ENCODE assay signal across 25 cellular contexts in genomic region chr13:70732611-70733010, GRCh38.
DNase-seq lines count a peak whose midpoint lies in the region; ATAC-seq and TF ChIP-seq lines count a peak whose summit lies in the region.
"Had no signal": no experiment of that assay in that cellular context is flagged by ENCODE, and none has a peak within 500 bp of the region (broad histone marks: within the 10 kb centered on the region; RNA-seq: fewer than 3 reads in every experiment).

No MANE protein-coding gene starts in this region.

- in situ Hi-C loops in GM23248 (cut with MboI): no loop called here

- no peaks in the 10 kb centered on the region for H3F3A ChIP-seq in GM23248 (ENCODE audit: insufficient read depth)

- H3K4me1 Mint-ChIP-seq in activated T-cell treated with anti-CD3 and anti-CD28 coated beads, Interleukin-2, amount 50 U/mL, for 72 hours (ENCODE audit: low read depth): no peaks in the 10 kb centered on the region
- H3K4me1 Mint-ChIP-seq: activated naive CD4-positive, alpha-beta T cell treated with anti-CD3 and anti-CD28 coated beads, Interleukin-2, amount 50 U/mL, for 24 hours; CD8-positive, alpha-beta memory T cell; stimulated activated effector memory CD8-positive, alpha-beta T cell treated with anti-CD3 and anti-CD28 coated beads, Interleukin-12 subunit alpha, Interleukin-12 subunit beta, amount 100 ng/mL, for 72 hours had no signal

- peak; percentile 49 for DNase-seq in COLO668 (lab: John Stamatoyannopoulos, UW; ENCODE audit: unreplicated experiment)
- DNase-seq in NCI-H1092 (lab: John Stamatoyannopoulos, UW): peak; percentile 89
- peak; percentile 68 to 82 for DNase-seq in NCI-H2081 (lab: John Stamatoyannopoulos, UW)
- peak; percentile 96 for DNase-seq in NCI-H69 (lab: John Stamatoyannopoulos, UW)
- DNase-seq in superior temporal gyrus (ENCODE audit: extremely low spot score): no peak
- DNase-seq in activated T-cell treated with anti-CD3 and anti-CD28 coated beads, Interleukin-2, amount 50 U/mL, for 72 hours: no peak
- DNase-seq in GM23248: no peak
- no peak for DNase-seq in coronary artery (ENCODE audit: low spot score)
- DNase-seq: anterior cingulate cortex; CD8-positive, alpha-beta memory T cell; esophagus squamous epithelium; left lung; NCI-H2029 treated with DMSO at 0.1 percent for 48 hours; NCI-H774; spleen; stimulated activated CD4-positive, alpha-beta T cell treated with anti-CD3 and anti-CD28 coated beads, Interleukin-2, amount 100 ng/mL, for 48 hours; uterus had no signal

- ATAC-seq in activated T-cell treated with anti-CD3 and anti-CD28 coated beads, Interleukin-2, amount 50 U/mL, for 72 hours (replicated peaks in 1 of 2): no peak
- ATAC-seq: A549; GM23338; K562; left lung; stimulated activated effector memory CD8-positive, alpha-beta T cell treated with anti-CD3 and anti-CD28 coated beads, Interleukin-12 subunit alpha, Interleukin-12 subunit beta, amount 100 ng/mL, for 72 hours; WTC11 had no signal

- TF ChIP-seq CTCF in coronary artery (IDR thresholded peaks at IDR 0.05): no peak

- no peak overlapping the region for H3K27ac Mint-ChIP-seq in activated T-cell treated with anti-CD3 and anti-CD28 coated beads, Interleukin-2, amount 50 U/mL, for 72 hours
- H3K27ac Mint-ChIP-seq: activated naive CD4-positive, alpha-beta T cell treated with anti-CD3 and anti-CD28 coated beads, Interleukin-2, amount 50 U/mL, for 24 hours; CD8-positive, alpha-beta memory T cell; GM23338; stimulated activated effector memory CD8-positive, alpha-beta T cell treated with anti-CD3 and anti-CD28 coated beads, Interleukin-12 subunit alpha, Interleukin-12 subunit beta, amount 100 ng/mL, for 72 hours; WTC11 had no signal

- H3K79me2 ChIP-seq in GM23248 (ENCODE audit: insufficient read depth): no peaks in the 10 kb centered on the region

- H3K4me3 ChIP-seq in GM23248 (no peak overlapping the region), coronary artery (no peak overlapping the region)
- H3K4me3 ChIP-seq: A549, esophagus squamous epithelium, GM23338, K562, left lung, right atrium auricular region, spleen, suprapubic skin, uterus had no signal

- H3K27me3 ChIP-seq in GM23248 (replicated peaks; ENCODE audit: insufficient read depth): no peaks in the 10 kb centered on the region
- H3K27me3 ChIP-seq: esophagus squamous epithelium, left lung, right atrium auricular region, spleen, suprapubic skin, uterus had no signal

- no peak overlapping the region for H2AFZ ChIP-seq in GM23248
- H2AFZ ChIP-seq: GM23338 had no signal

- H3K9ac ChIP-seq in GM23248: no peak overlapping the region

- H3K27me3 Mint-ChIP-seq in activated T-cell treated with anti-CD3 and anti-CD28 coated beads, Interleukin-2, amount 50 U/mL, for 72 hours (ENCODE audit: low read depth): no peaks in the 10 kb centered on the region
- H3K27me3 Mint-ChIP-seq: activated naive CD4-positive, alpha-beta T cell treated with anti-CD3 and anti-CD28 coated beads, Interleukin-2, amount 50 U/mL, for 24 hours; CD8-positive, alpha-beta memory T cell had no signal

- no peaks in the 10 kb centered on the region for H3K4me1 ChIP-seq in GM23248 (ENCODE audit: insufficient read depth)
- H3K4me1 ChIP-seq: A549, esophagus squamous epithelium, left lung, right atrium auricular region, spleen, suprapubic skin, uterus had no signal

- no peaks in the 10 kb centered on the region for H3K36me3 ChIP-seq in GM23248 (ENCODE audit: low read depth)
- H3K36me3 ChIP-seq: esophagus squamous epithelium, left lung, right atrium auricular region, spleen, suprapubic skin, uterus had no signal

- no peak overlapping the region for H3K4me2 ChIP-seq in GM23248 (ENCODE audit: unreplicated experiment)
- H3K4me2 ChIP-seq: A549, GM23338 had no signal

- no peaks in the 10 kb centered on the region for H3K9me2 ChIP-seq in GM23248 (ENCODE audit: insufficient read depth)

- 0 to 2% methylated on average over 2 of the region's 2 CpGs for WGBS in GM23248 (ENCODE audit: low coverage in 1 of 2, low lambda C conversion rate in 2 of 2, missing lambda C conversion rate in 2 of 2), 2 experiments

- peaks cover 0 to 3% of the 10 kb centered on the region in 2 donors for H3K9me3 Mint-ChIP-seq in activated T-cell treated with anti-CD3 and anti-CD28 coated beads, Interleukin-2, amount 50 U/mL, for 72 hours
- H3K9me3 Mint-ChIP-seq: activated naive CD4-positive, alpha-beta T cell treated with anti-CD3 and anti-CD28 coated beads, Interleukin-2, amount 50 U/mL, for 24 hours; GM23338; WTC11 had no signal

- H3K4me3 Mint-ChIP-seq in activated T-cell treated with anti-CD3 and anti-CD28 coated beads, Interleukin-2, amount 50 U/mL, for 72 hours: no peak overlapping the region
- H3K4me3 Mint-ChIP-seq: activated naive CD4-positive, alpha-beta T cell treated with anti-CD3 and anti-CD28 coated beads, Interleukin-2, amount 50 U/mL, for 24 hours; CD8-positive, alpha-beta memory T cell; GM23338; stimulated activated effector memory CD8-positive, alpha-beta T cell treated with anti-CD3 and anti-CD28 coated beads, Interleukin-12 subunit alpha, Interleukin-12 subunit beta, amount 100 ng/mL, for 72 hours; WTC11 had no signal

- no peaks in the 10 kb centered on the region for H4K20me1 ChIP-seq in GM23248 (ENCODE audit: insufficient read depth)

- H3K27ac ChIP-seq in GM23248 (no peak overlapping the region), coronary artery (no peak overlapping the region)
- H3K27ac ChIP-seq: A549, esophagus squamous epithelium, left lung, right atrium auricular region, spleen, suprapubic skin, uterus had no signal

- peaks cover 2% of the 10 kb centered on the region for H3K9me3 ChIP-seq in GM23248 (ENCODE audit: low read depth)
- H3K9me3 ChIP-seq: A549, esophagus squamous epithelium, left lung, right atrium auricular region, spleen, suprapubic skin, uterus had no signal

- no peaks in the 10 kb centered on the region for H3K36me3 Mint-ChIP-seq in activated T-cell treated with anti-CD3 and anti-CD28 coated beads, Interleukin-2, amount 50 U/mL, for 72 hours (ENCODE audit: insufficient read depth in 2 of 2)
- H3K36me3 Mint-ChIP-seq: activated naive CD4-positive, alpha-beta T cell treated with anti-CD3 and anti-CD28 coated beads, Interleukin-2, amount 50 U/mL, for 24 hours; stimulated activated effector memory CD8-positive, alpha-beta T cell treated with anti-CD3 and anti-CD28 coated beads, Interleukin-12 subunit alpha, Interleukin-12 subunit beta, amount 100 ng/mL, for 72 hours; WTC11 had no signal

Comparison
In these comparisons a context has a peak if more than half of its experiments do, and no peak if none do; other contexts are left out.
1. DNase-seq: peak in COLO668 (single experiment), NCI-H1092 (single experiment), NCI-H2081 (2 of 2) and NCI-H69 (single experiment); none in superior temporal gyrus (single experiment), activated T-cell treated with anti-CD3 and anti-CD28 coated beads, Interleukin-2, amount 50 U/mL, for 72 hours (0 of 2), GM23248 (single experiment) and coronary artery (single experiment).